In the genomic region with DNA sequence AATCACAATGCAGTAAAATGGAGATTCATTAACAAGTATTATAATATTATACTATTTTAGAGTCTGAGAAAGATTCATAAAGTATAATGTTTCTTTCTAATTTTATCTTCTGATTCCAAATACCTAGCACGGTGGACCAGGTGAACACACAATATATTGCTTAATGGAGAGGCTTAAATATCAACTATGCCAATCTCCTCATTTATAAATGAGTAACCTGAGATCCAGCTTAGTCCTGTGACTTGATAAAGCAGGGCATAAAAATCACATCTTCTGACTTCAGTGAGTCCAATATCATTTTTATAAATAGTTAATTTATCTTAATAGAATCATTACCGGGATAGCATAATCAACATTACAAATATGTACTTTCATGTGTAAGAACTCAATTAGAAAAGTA, we compare ENCODE assay signal across 23 cellular contexts.
"Had no signal": no experiment of that assay in that cellular context is flagged by ENCODE, and none has a peak within 500 bp of the region (broad histone marks: within the 10 kb centered on the region; RNA-seq: fewer than 3 reads in every experiment).

No MANE protein-coding gene starts in this region.

- H3K4me2 ChIP-seq: KMS-11, SK-N-SH had no signal

- DNase-seq: Kasumi-1, MV-4-11, NCI-H1048, NCI-H1105, NCI-H1417, NCI-H1436 treated with DMSO at 0.1 percent for 48 hours, NCI-H1694, NCI-H187 treated with DMSO at 0.1 percent for 48 hours, NCI-H2081, NCI-H345, NCI-H446 treated with DMSO at 0.1 percent for 48 hours, NCI-H510A treated with DMSO at 0.1 percent for 48 hours, NCI-H526, NCI-H82, PC-3, SHP77, SK-N-SH, SW 1271, T-cell had no signal

- FAIRE-seq: K562 had no signal

- H3K9me3 ChIP-seq: SK-N-SH had no signal

- H3K4me3 ChIP-seq: K562 had no signal

- ATAC-seq: K562, Panc1, PC-3, T-cell had no signal

- H3K9ac ChIP-seq: KMS-11, SK-N-SH had no signal

- H3K27ac ChIP-seq: KMS-11, RWPE1 had no signal
